8 cellular contexts compared by ENCODE assay signal in genomic region chr11:67276821-67277230, GRCh38. TPM values are rescaled to one million over a fixed set of nuclear protein-coding genes. Genes with fewer than 3 reads are reported as not detected.
DNase-seq lines count a peak whose midpoint lies in the region; TF ChIP-seq lines count a peak whose summit lies in the region.

No MANE protein-coding gene starts in this region.

- no peaks in the 10 kb centered on the region for H3K27me3 ChIP-seq in cardiac muscle cell

- H3K9me3 ChIP-seq in cardiac muscle cell (ENCODE audit: low read depth) = no peaks in the 10 kb centered on the region

- DNase-seq in activated T-cell treated with anti-CD3 and anti-CD28 coated beads for 48 hours (ENCODE audit: low read depth) (peak; percentile 58), activated T-cell treated with anti-CD3 and anti-CD28 coated beads for 4 hours (no peak), KG1 (lab: John Stamatoyannopoulos, UW) (peak; percentile 98), cardiac muscle cell (ENCODE audit: low read depth in 1 of 2, low spot score in 1 of 2) (peak; percentile 23 to 52), 8988T (no peak), ecto neural progenitor cell (ENCODE audit: low spot score) (no peak)
- DNase-seq in activated T-cell treated with anti-CD3 and anti-CD28 coated beads, Interleukin-2, amount 50 U/mL, for 48 hours = peak; percentile 81 to 84
- peak; percentile 64 to 66 for DNase-seq in stimulated activated CD8-positive, alpha-beta memory T cell treated with anti-CD3 and anti-CD28 coated beads, Interleukin-15, amount 100 ng/mL, for 48 hours (ENCODE audit: low read depth in 2 of 2)

- H3K4me3 ChIP-seq in cardiac muscle cell = no peak overlapping the region

- H3K4me1 ChIP-seq in cardiac muscle cell (ENCODE audit: low read depth) = peaks cover 20% of the 10 kb centered on the region

- H3K36me3 ChIP-seq in cardiac muscle cell = peaks cover 12% of the 10 kb centered on the region

- peak overlapping the region; percentile 85 for H3K27ac ChIP-seq in cardiac muscle cell

- peak; percentile 18 for TF ChIP-seq CTCF in cardiac muscle cell (IDR thresholded peaks at IDR 0.05; ENCODE audit: low read depth, low read length)

RNA-seq across cellular contexts. Expression of gene GRK2, which starts 10.6 kb away (rescaled TPM):
- 49.1 and 72.1 TPM in 2 replicates for total RNA-seq in cardiac muscle cell
- polyA plus RNA-seq in cardiac muscle cell = 62.9 and 85.1 TPM in 2 replicates

RNA-seq across cellular contexts. Expression of gene ANKRD13D, which starts 12.3 kb away (rescaled TPM):
- total RNA-seq in cardiac muscle cell = 50.7 and 53.5 TPM in 2 replicates
- polyA plus RNA-seq in cardiac muscle cell = 39.4 and 47.6 TPM in 2 replicates

RNA-seq across cellular contexts. Expression of gene SSH3, which starts 26.5 kb away (rescaled TPM):
- total RNA-seq in cardiac muscle cell = 18.7 and 39.9 TPM in 2 replicates
- polyA plus RNA-seq in cardiac muscle cell = 26.7 and 28.0 TPM in 2 replicates

Comparison
In these comparisons a context has a peak if more than half of its experiments do, and no peak if none do; other contexts are left out.
1. DNase-seq: peak in activated T-cell treated with anti-CD3 and anti-CD28 coated beads for 48 hours (single experiment), KG1 (single experiment), activated T-cell treated with anti-CD3 and anti-CD28 coated beads, Interleukin-2, amount 50 U/mL, for 48 hours (2 of 2), cardiac muscle cell (2 of 2) and stimulated activated CD8-positive, alpha-beta memory T cell treated with anti-CD3 and anti-CD28 coated beads, Interleukin-15, amount 100 ng/mL, for 48 hours (2 of 2); none in activated T-cell treated with anti-CD3 and anti-CD28 coated beads for 4 hours (single experiment), 8988T (single experiment) and ecto neural progenitor cell (single experiment).